Comparison of ENCODE assay signal across 9 cellular contexts in the genomic region with DNA sequence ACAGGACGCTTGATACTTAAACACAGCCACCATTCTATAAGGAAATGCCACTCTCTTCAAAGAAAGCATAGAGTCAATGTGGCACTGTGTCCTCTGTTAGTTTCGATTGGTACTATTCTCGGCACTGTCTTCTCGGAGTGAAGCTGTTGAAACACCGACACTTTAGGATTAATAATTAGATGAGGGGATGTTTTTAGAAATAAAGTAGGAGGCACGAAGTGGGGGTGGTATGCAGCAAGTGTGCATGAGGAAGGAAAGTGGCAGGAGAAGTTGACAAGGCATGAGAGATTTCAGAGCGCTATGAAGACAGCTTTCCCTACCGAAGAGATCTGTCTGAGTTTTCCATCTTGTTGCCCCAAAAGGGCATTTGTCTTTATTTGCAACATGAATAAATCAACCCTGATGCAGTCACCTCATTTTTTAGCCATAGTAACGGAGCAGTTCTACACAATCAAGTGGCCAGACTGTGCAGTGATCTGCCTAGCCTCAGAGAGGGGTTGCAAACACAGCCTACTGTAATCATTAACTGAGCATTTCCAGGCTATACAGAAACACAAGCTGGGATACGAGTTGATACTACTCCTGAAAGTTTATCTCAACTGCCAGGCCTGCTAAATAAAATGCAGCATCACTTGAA. TPM values are rescaled to one million over a fixed set of nuclear protein-coding genes. Genes with fewer than 3 reads are reported as not detected.
A peak's percentile ranks its signal among the peaks of the same experiment; 100 is the strongest.
DNase-seq lines count a peak whose midpoint lies in the region; ATAC-seq, FAIRE-seq and TF ChIP-seq lines count a peak whose summit lies in the region.
"Had no signal": no experiment of that assay in that cellular context is flagged by ENCODE, and none has a peak within 500 bp of the region (broad histone marks: within the 10 kb centered on the region; RNA-seq: fewer than 3 reads in every experiment).

No MANE protein-coding gene starts in this region.

- H3K4me3 ChIP-seq in small intestine (ENCODE audit: low read depth in 1 of 2, low read length in 2 of 2) (peak overlapping the region in 1 of 2 donors; percentile 44), trophoblast cell (ENCODE audit: low read depth, low read length) (no peak overlapping the region)

- no peaks in the 10 kb centered on the region for H3K79me2 ChIP-seq in trophoblast cell (ENCODE audit: control insufficient read depth, insufficient read depth, low read length, poor library complexity)

- no peak overlapping the region for H2BK12ac ChIP-seq in trophoblast cell (ENCODE audit: low read length)

- H2AFZ ChIP-seq in trophoblast cell (ENCODE audit: insufficient read depth, low read length, poor library complexity) = no peak overlapping the region

- H3K9me3 Mint-ChIP-seq in glutamatergic neuron (ENCODE audit: unreplicated experiment) = peaks cover 2% of the 10 kb centered on the region

- peak; percentile 75 for DNase-seq in NOMO-1 treated with DMSO at 0.1 percent for 48 hours (lab: John Stamatoyannopoulos, UW; ENCODE audit: unreplicated experiment)
- no peak for DNase-seq in glutamatergic neuron
- peak; percentile 71 for DNase-seq in small intestine
- no peak for DNase-seq in NCI-H446 treated with DMSO at 0.1 percent for 48 hours (lab: John Stamatoyannopoulos, UW)
- no peak for DNase-seq in trophoblast cell
- DNase-seq in dedifferentiated amniotic fluid mesenchymal stem cell (ENCODE audit: extremely low spot score) = no peak
- DNase-seq in COR-L47 (lab: John Stamatoyannopoulos, UW) = no peak
- DNase-seq: IMR-90 had no signal

- no peak overlapping the region for H2AK5ac ChIP-seq in trophoblast cell (ENCODE audit: low read length)

- H3K4me1 ChIP-seq in small intestine (ENCODE audit: control insufficient read depth in 2 of 2, insufficient read depth in 1 of 2, low read depth in 1 of 2, low read length in 1 of 2) (peaks cover 11 to 17% of the 10 kb centered on the region in 2 donors), trophoblast cell (ENCODE audit: control insufficient read depth in 1 of 2, insufficient read depth in 2 of 2, low read length in 2 of 2) (peaks cover 0 to 2% of the 10 kb centered on the region in 2 experiments)

- TF ChIP-seq CTCF in glutamatergic neuron (IDR thresholded peaks at IDR 0.05; ENCODE audit: partially characterized antibody, unreplicated experiment) = no peak

- no peak overlapping the region for H2BK120ac ChIP-seq in trophoblast cell (ENCODE audit: insufficient read depth, low read length, poor library complexity)

- peaks cover 5% of the 10 kb centered on the region for H3K27me3 Mint-ChIP-seq in glutamatergic neuron (ENCODE audit: unreplicated experiment)

- H3K9ac ChIP-seq in trophoblast cell (ENCODE audit: low read length) = no peak overlapping the region

- H3K4me3 Mint-ChIP-seq in glutamatergic neuron (ENCODE audit: unreplicated experiment) = peak overlapping the region; percentile 71

- H3K27ac Mint-ChIP-seq in glutamatergic neuron (ENCODE audit: unreplicated experiment) = peak overlapping the region; percentile 17

- H3K14ac ChIP-seq in trophoblast cell (ENCODE audit: low read length) = no peak overlapping the region

- no peak overlapping the region for H4K12ac ChIP-seq in trophoblast cell (ENCODE audit: low read depth, low read length)

- H3K27ac ChIP-seq in small intestine (ENCODE audit: low read depth in 1 of 2, low read length in 1 of 2) (peak overlapping the region; percentile 92 to 93), trophoblast cell (ENCODE audit: low read depth, low read length) (no peak overlapping the region)

- no peaks in the 10 kb centered on the region for H3K9me3 ChIP-seq in small intestine (ENCODE audit: control insufficient read depth, low read depth)
- no peaks in the 10 kb centered on the region for H3K9me3 ChIP-seq in trophoblast cell (ENCODE audit: insufficient read depth, low read depth, low read length)

- no peaks in the 10 kb centered on the region for H3K36me3 ChIP-seq in small intestine (ENCODE audit: control insufficient read depth in 2 of 2, insufficient read depth in 2 of 2, low read length in 2 of 2)
- no peaks in the 10 kb centered on the region for H3K36me3 ChIP-seq in trophoblast cell (ENCODE audit: control insufficient read depth in 1 of 2, insufficient read depth in 2 of 2, low read length in 2 of 2)

- H2BK5ac ChIP-seq in trophoblast cell (ENCODE audit: low read depth, low read length, poor library complexity) = no peak overlapping the region

- peaks cover 67% of the 10 kb centered on the region for H3K4me1 Mint-ChIP-seq in glutamatergic neuron (ENCODE audit: low read depth, unreplicated experiment)

- no peak overlapping the region for H4K91ac ChIP-seq in trophoblast cell (ENCODE audit: low read depth, low read length)

- H3K4ac ChIP-seq in trophoblast cell (ENCODE audit: low read depth, low read length) = no peak overlapping the region

- H3K79me1 ChIP-seq in trophoblast cell (ENCODE audit: low read length) = no peaks in the 10 kb centered on the region

- H3K18ac ChIP-seq in trophoblast cell (ENCODE audit: low read length) = no peak overlapping the region

- H3K4me2 ChIP-seq in trophoblast cell (ENCODE audit: low read length) = no peak overlapping the region

- no peak for FAIRE-seq in small intestine (lab: Jason Lieb, UNC)

- no peaks in the 10 kb centered on the region for H3K36me3 Mint-ChIP-seq in glutamatergic neuron (ENCODE audit: unreplicated experiment)

- no peak overlapping the region for H3K23ac ChIP-seq in trophoblast cell (ENCODE audit: low read length)

- H3K27me3 ChIP-seq in small intestine (ENCODE audit: control insufficient read depth in 2 of 2, insufficient read depth in 2 of 2, low read length in 2 of 2) (no peaks in the 10 kb centered on the region), trophoblast cell (ENCODE audit: insufficient read depth, low read length) (no peaks in the 10 kb centered on the region)

- peak; percentile 36 for ATAC-seq in GM21423 (IDR thresholded peaks at IDR 0.05; ENCODE audit: unreplicated experiment)

- 4 to 26% (median 5%) methylated on average over 10 of the region's 10 CpGs for WGBS in small intestine, 3 donors
- WGBS in trophoblast cell (ENCODE audit: extremely low coverage, insufficient coverage, insufficient read length) = 100% methylated on average over 1 of the region's 10 CpGs

- no peak overlapping the region for H4K8ac ChIP-seq in trophoblast cell (ENCODE audit: low read depth, low read length)

RNA-seq across cellular contexts. Expression of a gene that starts 8.3 kb away (rescaled TPM):
- 94.3 TPM for total RNA-seq in glutamatergic neuron (ENCODE audit: unreplicated experiment)
- polyA plus RNA-seq in small intestine = 1 to 10 TPM; 1.4 to 3.7 (median 2.2) TPM
- polyA plus RNA-seq in trophoblast cell (2013) = 0.19 TPM in 2 replicates
- polyA plus RNA-seq: IMR-90 had no signal

Comparison
In these comparisons a context has a peak if more than half of its experiments do, and no peak if none do; other contexts are left out.
1. DNase-seq: peak in NOMO-1 treated with DMSO at 0.1 percent for 48 hours (single experiment) and small intestine (single experiment); none in glutamatergic neuron (single experiment), NCI-H446 treated with DMSO at 0.1 percent for 48 hours (single experiment), trophoblast cell (0 of 2), dedifferentiated amniotic fluid mesenchymal stem cell (single experiment) and COR-L47 (single experiment).